8 cellular contexts compared by ENCODE assay signal in genomic region chr16:636206-637080, GRCh38. TPM values are rescaled to one million over a fixed set of nuclear protein-coding genes. Genes with fewer than 3 reads are reported as not detected.
DNase-seq lines count a peak whose midpoint lies in the region; ATAC-seq and TF ChIP-seq lines count a peak whose summit lies in the region.

TSS of gene METTL26 (minus strand) at chr16:636305. CDS start at chr16:636290, 15 bp downstream.

- H3K4me3 Mint-ChIP-seq in activated naive CD4-positive, alpha-beta T cell treated with anti-CD3 and anti-CD28 coated beads, Interleukin-2, amount 50 U/mL, for 24 hours: peak within 1 kb of the TSS; percentile 93

- ATAC-seq in HG02610 (IDR thresholded peaks at IDR 0.05; ENCODE audit: unreplicated experiment) (peak; percentile 60), SK-N-SH treated with all-trans-retinoic acid at 6 μM for 48 hours (peak; percentile 88), omental fat pad (ENCODE audit: low FRiP score) (peak; percentile 77)

- DNase-seq in GM10266 (ENCODE audit: extremely low spot score) (peak; percentile 99), NCI-H1092 treated with DMSO at 0.1 percent for 48 hours (lab: John Stamatoyannopoulos, UW) (peak; percentile 93), glomerular endothelial cell (ENCODE audit: extremely low read depth, low read depth, low spot score) (peak; percentile 54), omental fat pad (ENCODE audit: low spot score) (peak; percentile 95)

- peak within 1 kb of the TSS; percentile 100 for H3K27ac Mint-ChIP-seq in activated naive CD4-positive, alpha-beta T cell treated with anti-CD3 and anti-CD28 coated beads, Interleukin-2, amount 50 U/mL, for 24 hours

- H3K9me3 Mint-ChIP-seq in activated naive CD4-positive, alpha-beta T cell treated with anti-CD3 and anti-CD28 coated beads, Interleukin-2, amount 50 U/mL, for 24 hours: no peaks in the 10 kb centered on the region

- peaks cover 8% of the 10 kb centered on the region for H3K4me1 Mint-ChIP-seq in activated naive CD4-positive, alpha-beta T cell treated with anti-CD3 and anti-CD28 coated beads, Interleukin-2, amount 50 U/mL, for 24 hours

- H3K36me3 Mint-ChIP-seq in activated naive CD4-positive, alpha-beta T cell treated with anti-CD3 and anti-CD28 coated beads, Interleukin-2, amount 50 U/mL, for 24 hours: no peaks in the 10 kb centered on the region

- H3K27me3 Mint-ChIP-seq in activated naive CD4-positive, alpha-beta T cell treated with anti-CD3 and anti-CD28 coated beads, Interleukin-2, amount 50 U/mL, for 24 hours: no peaks in the 10 kb centered on the region

- TF ChIP-seq CTCF in GM10266 (IDR thresholded peaks at IDR 0.05; ENCODE audit: control insufficient read depth, insufficient read depth, low read depth, missing control alignments) (no peak), omental fat pad (IDR thresholded peaks at IDR 0.05) (no peak)

- peak within 1 kb of the TSS; percentile 98 for H3K27ac ChIP-seq in temporal lobe (ENCODE audit: low read depth, low read length)

TF ChIP-seq in SK-N-SH treated with all-trans-retinoic acid at 6 μM for 48 hours, 23 proteins besides CTCF, POLR2A, EP300 and RAD21:
- TF ChIP-seq ZNF70 (CRISPR knock-in tag; IDR thresholded peaks at IDR 0.05): no peak
- 0 out of 2 replicates have a peak, but pooled peaks have one; percentile 26 for TF ChIP-seq RARB (CRISPR knock-in tag; IDR thresholded peaks at IDR 0.05)
- no peak for TF ChIP-seq CSRNP3 (CRISPR knock-in tag; IDR thresholded peaks at IDR 0.05)

RNA-seq across cellular contexts. Expression of gene METTL26, which starts in this region (rescaled TPM):
- 163 and 315 TPM in 2 replicates for total RNA-seq in glomerular endothelial cell
- 100 to 1,000 TPM in 3 of 4 donors, 10 to 100 TPM in 1; 75.7 to 155 (median 111) TPM for total RNA-seq in omental fat pad
- total RNA-seq in temporal lobe: 23.1 TPM

Comparison
In these comparisons a context has a peak if more than half of its experiments do, and no peak if none do; other contexts are left out.
1. Peak in every context shown above with its lines: DNase-seq, ATAC-seq and H3K27ac ChIP-seq.